In genomic region chr17:62477718-62478401, GRCh38 we compare ENCODE assay signal across 8 cellular contexts. TPM values are rescaled to one million over a fixed set of nuclear protein-coding genes. Genes with fewer than 3 reads are reported as not detected.
A peak's percentile ranks its signal among the peaks of the same experiment; 100 is the strongest.
DNase-seq lines count a peak whose midpoint lies in the region; ATAC-seq, FAIRE-seq and TF ChIP-seq lines count a peak whose summit lies in the region.
"Not testable (repeated sequence)": the region's sequence is repeated elsewhere in the genome, so short reads cannot be mapped to it uniquely, and the experiment has no call there.

No MANE protein-coding gene starts in this region.

- not testable (repeated sequence) for H3K9me3 Mint-ChIP-seq in activated CD8-positive, alpha-beta T cell treated with anti-CD3 and anti-CD28 coated beads, Interleukin-2, amount 10 ng/mL, durations not matched to agents 7 days and 5 days (ENCODE audit: insufficient read depth)

- H3K36me3 Mint-ChIP-seq in activated CD8-positive, alpha-beta T cell treated with anti-CD3 and anti-CD28 coated beads, Interleukin-2, amount 10 ng/mL, durations not matched to agents 7 days and 5 days (ENCODE audit: low read depth) = peaks cover 21% of the 10 kb centered on the region

- not testable (repeated sequence) for H3K9me3 ChIP-seq in A549; colonic mucosa; kidney (ENCODE audit: control insufficient read depth in 1 of 2, low read length in 2 of 2); sigmoid colon

- not testable (repeated sequence) for FAIRE-seq in A549 (lab: Jason Lieb, UNC); kidney (lab: Jason Lieb, UNC)

- 9% methylated on average over 25 of the region's 59 CpGs for WGBS in A549 (ENCODE audit: missing lambda C conversion rate)
- 1 to 2% methylated on average over 59 of the region's 59 CpGs for WGBS in sigmoid colon, 2 donors

- CTCF ChIA-PET in A549 (lab: Yijun Ruan, JAX); activated CD8-positive, alpha-beta T cell treated with anti-CD3 and anti-CD28 coated beads, Interleukin-2, amount 10 ng/mL, durations not matched to agents 7 days and 5 days (lab: Charles Lee): not testable (repeated sequence)

- DNase-seq in A549 (ENCODE audit: low read depth in 1 of 2, low spot score in 1 of 2) (peak in 1 of 2 experiments; percentile 36), NCI-H2081 (lab: John Stamatoyannopoulos, UW) (peak; percentile 19 to 33), colonic mucosa (peak; percentile 39), kidney (peak; percentile 85), sigmoid colon (peak; percentile 69)
- DNase-seq in activated CD8-positive, alpha-beta T cell treated with anti-CD3 and anti-CD28 coated beads, Interleukin-2, amount 10 ng/mL, durations not matched to agents 7 days and 5 days = peak; percentile 40

- not testable (repeated sequence) for H3K27me3 ChIP-seq in colonic mucosa, sigmoid colon

- intact Hi-C loops in colonic mucosa (cut with DNase I); kidney (cut with DNase I); sigmoid colon (cut with DNase I): not testable (repeated sequence)

- H3K4me3 Mint-ChIP-seq in activated CD8-positive, alpha-beta T cell treated with anti-CD3 and anti-CD28 coated beads, Interleukin-2, amount 10 ng/mL, durations not matched to agents 7 days and 5 days = peak overlapping the region; percentile 76

- not testable (repeated sequence) for TF ChIP-seq RAD21 in A549 (conservative IDR thresholded peaks at IDR 0.05 in 1 of 2, IDR thresholded peaks at IDR 0.05 in 1 of 2)

- H3K4me1 ChIP-seq in A549 (peaks cover 26% of the 10 kb centered on the region), sigmoid colon (peaks cover 0 to 34% (median 25%) of the 10 kb centered on the region in 4 donors)
- H3K4me1 ChIP-seq in colonic mucosa; kidney (ENCODE audit: control insufficient read depth in 1 of 2, insufficient read depth in 1 of 2, low read depth in 1 of 2, low read length in 2 of 2): not testable (repeated sequence)

- ATAC-seq in A549 (peak; percentile 25 to 26), GM18907 (IDR thresholded peaks at IDR 0.05; ENCODE audit: unreplicated experiment) (peak; percentile 33), HG02885 (IDR thresholded peaks at IDR 0.05; ENCODE audit: poor library complexity, unreplicated experiment) (peak; percentile 28)
- peak; percentile 55 for ATAC-seq in activated CD8-positive, alpha-beta T cell treated with anti-CD3 and anti-CD28 coated beads, Interleukin-2, amount 10 ng/mL, durations not matched to agents 7 days and 5 days

- H3K9ac ChIP-seq in colonic mucosa (ENCODE audit: low read depth in 2 of 2, low read length in 2 of 2) (peak overlapping the region; percentile 31 to 66), kidney (ENCODE audit: low read length in 2 of 2) (peak overlapping the region in 1 of 2 donors; percentile 55)

- H3K27ac ChIP-seq in A549 (peak overlapping the region; percentile 97 to 99), colonic mucosa (peak overlapping the region; percentile 91), kidney (ENCODE audit: low read depth in 2 of 2, low read length in 2 of 2) (peak overlapping the region in 1 of 2 donors; percentile 17), sigmoid colon (peak overlapping the region; percentile 84 to 98 (median 96))

- H3K36me3 ChIP-seq in colonic mucosa; kidney (ENCODE audit: control insufficient read depth in 1 of 2, insufficient read depth in 2 of 2, low read length in 2 of 2): not testable (repeated sequence)
- H3K36me3 ChIP-seq in sigmoid colon = peaks cover 0 to 18% (median 0%) of the 10 kb centered on the region in 4 donors

- not testable (repeated sequence) for H3K27me3 Mint-ChIP-seq in activated CD8-positive, alpha-beta T cell treated with anti-CD3 and anti-CD28 coated beads, Interleukin-2, amount 10 ng/mL, durations not matched to agents 7 days and 5 days (ENCODE audit: low read depth)

- H3K4me2 ChIP-seq in A549 = peak overlapping the region; percentile 81

- POLR2A ChIA-PET in A549 (lab: Yijun Ruan, JAX); activated CD8-positive, alpha-beta T cell treated with anti-CD3 and anti-CD28 coated beads, Interleukin-2, amount 10 ng/mL, durations not matched to agents 7 days and 5 days (lab: Charles Lee): not testable (repeated sequence)

- H3K4me3 ChIP-seq in A549 (peak overlapping the region; percentile 99), colonic mucosa (peak overlapping the region; percentile 63), kidney (ENCODE audit: low read length in 2 of 2) (peak overlapping the region; percentile 24 to 49), sigmoid colon (peak overlapping the region; percentile 60 to 93 (median 85))

- TF ChIP-seq CTCF in A549 (IDR thresholded peaks at IDR 0.05); colonic mucosa (IDR thresholded peaks at IDR 0.05); kidney (IDR thresholded peaks at IDR 0.05; ENCODE audit: borderline replicate concordance, extremely low read depth, insufficient read depth); sigmoid colon (IDR thresholded peaks at IDR 0.05): not testable (repeated sequence)

- peak overlapping the region; percentile 82 for H3K27ac Mint-ChIP-seq in activated CD8-positive, alpha-beta T cell treated with anti-CD3 and anti-CD28 coated beads, Interleukin-2, amount 10 ng/mL, durations not matched to agents 7 days and 5 days

- not testable (repeated sequence) for TF ChIP-seq POLR2A in A549 (IDR thresholded peaks at IDR 0.05; ENCODE audit: low read length); sigmoid colon (IDR thresholded peaks at IDR 0.05)

- TF ChIP-seq EP300 in A549 (IDR thresholded peaks at IDR 0.05); sigmoid colon (IDR thresholded peaks at IDR 0.05): not testable (repeated sequence)

- H3K4me1 Mint-ChIP-seq in activated CD8-positive, alpha-beta T cell treated with anti-CD3 and anti-CD28 coated beads, Interleukin-2, amount 10 ng/mL, durations not matched to agents 7 days and 5 days (ENCODE audit: low read depth) = peaks cover 30% of the 10 kb centered on the region

TF ChIP-seq in A549, 52 proteins besides CTCF, POLR2A, EP300 and RAD21:
- TF ChIP-seq PHF8 (IDR thresholded peaks at IDR 0.05; ENCODE audit: borderline replicate concordance, low read depth) = peak; percentile 45; the same call in 1 of the 2 replicates

RNA-seq across cellular contexts. Expression of gene TLK2, which starts 0.8 kb away (rescaled TPM):
- polyA plus RNA-seq in A549 (2011; rRNA removed) (68.7 and 68.8 TPM in 2 replicates), A549 (2017; fragmentation: RNase III; extraction: RNeasy Plus Mini Kit Qiagen cat#74134 plus additional on column Dnase treatment) (26.7 to 33.0 TPM (median 30.4 TPM) in 3 replicates), kidney (ENCODE audit: insufficient read depth, low read depth, low replicate concordance) (15.6 TPM), sigmoid colon (10 to 100 TPM; 21.1 to 28.8 (median 22.2) TPM)
- polyA plus RNA-seq in A549 (2012; cell fraction: cytosol; rRNA removed) = 28.3 and 31.7 TPM in 2 replicates
- 19.0 and 25.8 TPM in 2 replicates for polyA plus RNA-seq in A549 (2012; cell fraction: nucleus; rRNA removed)
- 121 and 153 TPM in 2 replicates for polyA minus RNA-seq in A549 (2011; rRNA and poly(A)+ RNA removed)
- total RNA-seq in activated CD8-positive, alpha-beta T cell treated with anti-CD3 and anti-CD28 coated beads, Interleukin-2, amount 10 ng/mL, durations not matched to agents 7 days and 5 days = 10 to 100 TPM; 33.4 to 38.3 TPM
- total RNA-seq in colonic mucosa (10 to 100 TPM; 39.0 to 44.1 TPM), kidney (43.0 TPM), sigmoid colon (10 to 100 TPM; 30.7 to 59.3 (median 36.0) TPM)

RNA-seq across cellular contexts. Expression of gene METTL2A, which starts 54.2 kb away (rescaled TPM):
- polyA plus RNA-seq in A549 (2011; rRNA removed) = 33.3 and 38.2 TPM in 2 replicates
- polyA plus RNA-seq in A549 (2012; cell fraction: cytosol; rRNA removed) = 15.3 and 16.6 TPM in 2 replicates
- polyA plus RNA-seq in A549 (2012; cell fraction: nucleus; rRNA removed) = 7.3 and 9.5 TPM in 2 replicates
- polyA plus RNA-seq in A549 (2017; fragmentation: RNase III; extraction: RNeasy Plus Mini Kit Qiagen cat#74134 plus additional on column Dnase treatment) = 22.8 to 25.0 TPM (median 23.5 TPM) in 3 replicates
- polyA minus RNA-seq in A549 (2011; rRNA and poly(A)+ RNA removed) = 16.6 and 19.1 TPM in 2 replicates
- 10 to 100 TPM; 18.8 to 20.2 TPM for total RNA-seq in activated CD8-positive, alpha-beta T cell treated with anti-CD3 and anti-CD28 coated beads, Interleukin-2, amount 10 ng/mL, durations not matched to agents 7 days and 5 days
- 10 to 100 TPM; 20.4 to 30.2 TPM for total RNA-seq in colonic mucosa
- 20.1 TPM for total RNA-seq in kidney
- polyA plus RNA-seq in kidney (ENCODE audit: insufficient read depth, low read depth, low replicate concordance) = 13.1 TPM
- 10 to 100 TPM in 3 of 4 donors, 1 to 10 TPM in 1; 8.6 to 17.8 (median 12.2) TPM for total RNA-seq in sigmoid colon
- polyA plus RNA-seq in sigmoid colon = 10 to 100 TPM in 2 of 3 donors, 1 to 10 TPM in 1; 9.6 to 17.5 (median 15.7) TPM

Comparison
In these comparisons a context has a peak if more than half of its experiments do, and no peak if none do; other contexts are left out.
1. H3K4me3 ChIP-seq: peak in every context shown above with its lines; median percentile 99 in A549; 85 in sigmoid colon; 63 in colonic mucosa; 36 in kidney.